In the genomic region with DNA sequence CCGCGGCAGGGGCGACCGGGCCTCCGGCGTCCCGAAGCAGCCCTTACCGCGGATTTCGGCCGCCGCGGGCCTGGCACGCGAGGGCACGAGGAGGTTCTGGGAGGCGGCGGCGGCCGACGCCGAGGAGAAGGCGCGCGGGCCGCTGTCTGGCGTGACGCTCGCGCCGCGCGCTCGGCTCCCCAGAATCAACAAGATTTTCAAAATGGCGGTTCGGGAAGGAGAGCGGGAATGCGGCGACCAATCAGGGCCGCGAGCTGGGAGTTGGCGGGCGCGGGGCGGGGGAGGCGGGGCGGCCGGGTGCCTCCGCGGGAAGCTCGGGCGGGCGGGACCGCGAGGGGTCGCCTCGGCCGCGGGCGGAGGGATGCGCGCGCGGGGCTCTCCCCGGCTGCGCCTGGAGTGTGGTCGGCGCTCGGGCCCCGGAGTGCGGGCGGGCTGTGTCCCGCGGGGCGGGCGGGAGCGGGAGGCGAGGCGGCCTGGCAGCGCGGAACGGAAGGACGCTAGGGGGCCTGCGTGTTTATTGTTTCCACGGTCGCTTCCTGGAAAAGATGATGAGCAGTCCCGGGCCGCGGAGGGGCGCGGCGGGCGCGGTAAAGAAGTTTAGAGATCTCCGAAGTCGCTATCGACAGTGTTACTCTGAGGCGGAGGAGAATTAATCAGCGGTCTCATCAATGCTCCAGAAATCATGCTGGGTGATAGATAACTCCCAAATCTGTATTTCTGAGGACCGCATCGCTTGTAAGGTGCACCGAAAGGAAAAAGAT, we compare ENCODE assay signal across 8 cellular contexts. TPM values are rescaled to one million over a fixed set of nuclear protein-coding genes. Genes with fewer than 3 reads are reported as not detected.
DNase-seq lines count a peak whose midpoint lies in the region; ATAC-seq, FAIRE-seq and TF ChIP-seq lines count a peak whose summit lies in the region.

Gene DEK (minus strand): TSS at position 193 of the 761 bp plus-strand sequence. CDS start 543 bp downstream, outside the sequence.

- 0% methylated on average over 64 to 102 of the region's 102 CpGs for WGBS in small intestine, 3 donors

- H3K4me1 ChIP-seq in ACC112 (ENCODE audit: control insufficient read depth, insufficient read depth, low read length, unreplicated experiment) (peaks cover 33% of the 10 kb centered on the region), breast epithelium (peaks cover 0 to 5% of the 10 kb centered on the region in 2 donors), small intestine (ENCODE audit: control insufficient read depth in 2 of 2, insufficient read depth in 1 of 2, low read depth in 1 of 2, low read length in 1 of 2) (peaks cover 4 to 13% of the 10 kb centered on the region in 2 donors)

- DNase-seq in NCI-H2171 treated with DMSO at 0.1 percent for 48 hours (lab: John Stamatoyannopoulos, UW) (peak; percentile 94), WERI-Rb-1 (peak; percentile 97), breast epithelium (ENCODE audit: low spot score in 2 of 2) (peak; percentile 73 to 85), iPS-NIHi11 (ENCODE audit: low spot score) (peak; percentile 95), small intestine (peak; percentile 84)

- peak within 1 kb of the TSS; percentile 85 for H2AFZ ChIP-seq in ACC112 (ENCODE audit: low read length, unreplicated experiment)

- TF ChIP-seq CTCF in WERI-Rb-1 (IDR thresholded peaks at IDR 0.05; ENCODE audit: low read depth, low read length) (peak; percentile 65), breast epithelium (IDR thresholded peaks at IDR 0.05) (peak in 2 of 3 donors; percentile 52)

- H3K36me3 ChIP-seq in ACC112 (ENCODE audit: insufficient read depth, low read length) (no peaks in the 10 kb centered on the region; the same call in 1 of the 2 replicates), WERI-Rb-1 (peaks cover 43% of the 10 kb centered on the region), breast epithelium (no peaks in the 10 kb centered on the region), small intestine (ENCODE audit: control insufficient read depth in 2 of 2, insufficient read depth in 2 of 2, low read length in 2 of 2) (no peaks in the 10 kb centered on the region)

- H3K27me3 ChIP-seq in ACC112 (ENCODE audit: insufficient read depth, low read length) (no peaks in the 10 kb centered on the region), WERI-Rb-1 (ENCODE audit: insufficient read depth, low read depth, severe bottlenecking) (no peaks in the 10 kb centered on the region), breast epithelium (no peaks in the 10 kb centered on the region), small intestine (ENCODE audit: control insufficient read depth in 2 of 2, insufficient read depth in 2 of 2, low read length in 2 of 2) (no peaks in the 10 kb centered on the region)

- intact Hi-C loops in breast epithelium (cut with DNase I; ENCODE audit: low total_unique reads): no loop called here

- FAIRE-seq in small intestine (lab: Jason Lieb, UNC): no peak

- H3K27ac ChIP-seq in ACC112 (ENCODE audit: low read depth, low read length) (peak within 1 kb of the TSS; percentile 94), WERI-Rb-1 (peak within 1 kb of the TSS; percentile 100), breast epithelium (peak within 1 kb of the TSS; percentile 99), small intestine (ENCODE audit: low read depth in 1 of 2, low read length in 1 of 2) (peak within 1 kb of the TSS; percentile 84 to 97)

- ATAC-seq in GM18861 (IDR thresholded peaks at IDR 0.05; ENCODE audit: unreplicated experiment) (peak; percentile 26), HG03108 (IDR thresholded peaks at IDR 0.05; ENCODE audit: unreplicated experiment) (peak; percentile 32)

- TF ChIP-seq POLR2A in breast epithelium (IDR thresholded peaks at IDR 0.05): no peak

- H3K4me3 ChIP-seq in ACC112 (ENCODE audit: low read depth, low read length) (peak within 1 kb of the TSS; percentile 94), WERI-Rb-1 (ENCODE audit: low read depth, low read length) (peak within 1 kb of the TSS; percentile 99), breast epithelium (peak within 1 kb of the TSS; percentile 65 to 98 (median 89)), small intestine (ENCODE audit: low read depth in 1 of 2, low read length in 2 of 2) (peak within 1 kb of the TSS; percentile 83 to 92)

- peaks cover 45% of the 10 kb centered on the region for H3K79me2 ChIP-seq in ACC112 (ENCODE audit: control insufficient read depth, insufficient read depth, low read length, unreplicated experiment)

- peaks cover 8% of the 10 kb centered on the region for H3K9me3 ChIP-seq in WERI-Rb-1 (ENCODE audit: severe bottlenecking)
- H3K9me3 ChIP-seq in breast epithelium: peaks cover 0 to 6% of the 10 kb centered on the region in 2 donors
- H3K9me3 ChIP-seq in small intestine (ENCODE audit: control insufficient read depth, low read depth): no peaks in the 10 kb centered on the region

RNA-seq across cellular contexts. Expression of gene DEK, which starts in this region (rescaled TPM):
- total RNA-seq in breast epithelium: 100 to 1,000 TPM; 107 to 162 (median 125) TPM
- polyA plus RNA-seq in small intestine: 10 to 100 TPM; 55.7 to 77.2 (median 61.1) TPM

Comparison
In these comparisons a context has a peak if more than half of its experiments do, and no peak if none do; other contexts are left out.
1. Peak in every context shown above with its lines: DNase-seq, ATAC-seq, H3K4me3 ChIP-seq and H3K27ac ChIP-seq.